Comparison of ENCODE assay signal across 22 cellular contexts in genomic region chr6:155165029-155165710, GRCh38.
DNase-seq lines count a peak whose midpoint lies in the region; ATAC-seq and TF ChIP-seq lines count a peak whose summit lies in the region.
"Had no signal": no experiment of that assay in that cellular context is flagged by ENCODE, and none has a peak within 500 bp of the region (broad histone marks: within the 10 kb centered on the region; RNA-seq: fewer than 3 reads in every experiment).

No MANE protein-coding gene starts in this region.

- H3K4me1 ChIP-seq in prostate gland (replicated peaks) = no peaks in the 10 kb centered on the region
- H3K4me1 ChIP-seq in breast epithelium = no peaks in the 10 kb centered on the region
- H3K4me1 ChIP-seq: Peyer's patch had no signal

- no peak for DNase-seq in natural killer cell treated with Interleukin-12 subunit alpha and Interleukin-12 subunit beta and Interleukin-15 and Interleukin-18, amount 100 ng/mL, for 72 hours (ENCODE audit: low spot score)
- DNase-seq in natural killer cell = no peak
- no peak for DNase-seq in activated T-helper 2 cell treated with anti-CD3 and anti-CD28 coated beads, Interferon-gamma antibody, Interleukin-2, Interleukin-4, amounts not matched to agents 10 μg/mL and 5 μg/mL and 100 μg/mL, durations not matched to agents 14 hours and 24 hours and 36 hours (ENCODE audit: low spot score)
- DNase-seq in prostate gland (ENCODE audit: low spot score) = no peak
- DNase-seq in EL = no peak
- DNase-seq in breast epithelium (ENCODE audit: low spot score in 2 of 2) = no peak
- DNase-seq in NCI-H774 (lab: John Stamatoyannopoulos, UW) = no peak
- DNase-seq: GOT3, KG1, NCI-H1105, NCI-H146, NCI-H2029, NCI-H226, NCI-H510A treated with DMSO at 0.1 percent for 48 hours, NCI-H82, Peyer's patch had no signal

- H3K9me3 ChIP-seq in prostate gland = no peaks in the 10 kb centered on the region
- H3K9me3 ChIP-seq in breast epithelium = no peaks in the 10 kb centered on the region
- H3K9me3 ChIP-seq: A549, Peyer's patch, SJSA1 had no signal

- H3K4me3 Mint-ChIP-seq in natural killer cell treated with Interleukin-12 subunit alpha and Interleukin-12 subunit beta and Interleukin-15 and Interleukin-18, amount 100 ng/mL, for 72 hours = peak overlapping the region; percentile 32
- H3K4me3 Mint-ChIP-seq in natural killer cell = no peak overlapping the region
- H3K4me3 Mint-ChIP-seq in activated T-helper 2 cell treated with anti-CD3 and anti-CD28 coated beads, Interferon-gamma antibody, Interleukin-2, Interleukin-4, amounts not matched to agents 10 μg/mL and 5 μg/mL and 100 μg/mL, durations not matched to agents 14 hours and 24 hours and 36 hours (ENCODE audit: low read depth) = no peak overlapping the region
- H3K4me3 Mint-ChIP-seq: B cell had no signal

- peaks cover 15 to 40% of the 10 kb centered on the region in 2 donors for H3K4me1 Mint-ChIP-seq in natural killer cell treated with Interleukin-12 subunit alpha and Interleukin-12 subunit beta and Interleukin-15 and Interleukin-18, amount 100 ng/mL, for 72 hours (ENCODE audit: low read depth in 2 of 2)
- no peaks in the 10 kb centered on the region for H3K4me1 Mint-ChIP-seq in natural killer cell
- H3K4me1 Mint-ChIP-seq in activated T-helper 2 cell treated with anti-CD3 and anti-CD28 coated beads, Interferon-gamma antibody, Interleukin-2, Interleukin-4, amounts not matched to agents 10 μg/mL and 5 μg/mL and 100 μg/mL, durations not matched to agents 14 hours and 24 hours and 36 hours (ENCODE audit: low read depth) = peaks cover 40% of the 10 kb centered on the region
- H3K4me1 Mint-ChIP-seq: CD14-positive monocyte had no signal

- no peaks in the 10 kb centered on the region for H3K9me3 Mint-ChIP-seq in natural killer cell treated with Interleukin-12 subunit alpha and Interleukin-12 subunit beta and Interleukin-15 and Interleukin-18, amount 100 ng/mL, for 72 hours
- H3K9me3 Mint-ChIP-seq in natural killer cell = no peaks in the 10 kb centered on the region
- peaks cover 17% of the 10 kb centered on the region for H3K9me3 Mint-ChIP-seq in activated T-helper 2 cell treated with anti-CD3 and anti-CD28 coated beads, Interferon-gamma antibody, Interleukin-2, Interleukin-4, amounts not matched to agents 10 μg/mL and 5 μg/mL and 100 μg/mL, durations not matched to agents 14 hours and 24 hours and 36 hours

- H3K27ac ChIP-seq in prostate gland (no peak overlapping the region), breast epithelium (no peak overlapping the region)
- H3K27ac ChIP-seq: A549, Peyer's patch, SJSA1 had no signal

- peaks cover 24% of the 10 kb centered on the region for H3K36me3 Mint-ChIP-seq in natural killer cell treated with Interleukin-12 subunit alpha and Interleukin-12 subunit beta and Interleukin-15 and Interleukin-18, amount 100 ng/mL, for 72 hours
- H3K36me3 Mint-ChIP-seq in natural killer cell = no peaks in the 10 kb centered on the region
- peaks cover 79% of the 10 kb centered on the region for H3K36me3 Mint-ChIP-seq in activated T-helper 2 cell treated with anti-CD3 and anti-CD28 coated beads, Interferon-gamma antibody, Interleukin-2, Interleukin-4, amounts not matched to agents 10 μg/mL and 5 μg/mL and 100 μg/mL, durations not matched to agents 14 hours and 24 hours and 36 hours (ENCODE audit: low read depth)
- H3K36me3 Mint-ChIP-seq: CD14-positive monocyte had no signal

- TF ChIP-seq POLR2A in prostate gland (IDR thresholded peaks at IDR 0.05) (no peak), breast epithelium (IDR thresholded peaks at IDR 0.05) (no peak)

- TF ChIP-seq CTCF in natural killer cell (IDR thresholded peaks at IDR 0.05) (no peak), prostate gland (IDR thresholded peaks at IDR 0.05) (no peak), breast epithelium (IDR thresholded peaks at IDR 0.05) (no peak)

- H3K27me3 ChIP-seq in prostate gland (replicated peaks; ENCODE audit: insufficient read depth) (no peaks in the 10 kb centered on the region), breast epithelium (no peaks in the 10 kb centered on the region)
- H3K27me3 ChIP-seq: Peyer's patch, SJSA1 had no signal

- peak overlapping the region; percentile 4 to 71 for H3K27ac Mint-ChIP-seq in natural killer cell treated with Interleukin-12 subunit alpha and Interleukin-12 subunit beta and Interleukin-15 and Interleukin-18, amount 100 ng/mL, for 72 hours
- H3K27ac Mint-ChIP-seq in natural killer cell = no peak overlapping the region
- peak overlapping the region; percentile 5 for H3K27ac Mint-ChIP-seq in activated T-helper 2 cell treated with anti-CD3 and anti-CD28 coated beads, Interferon-gamma antibody, Interleukin-2, Interleukin-4, amounts not matched to agents 10 μg/mL and 5 μg/mL and 100 μg/mL, durations not matched to agents 14 hours and 24 hours and 36 hours
- H3K27ac Mint-ChIP-seq: B cell, CD14-positive monocyte had no signal

- no peaks in the 10 kb centered on the region for H3K36me3 ChIP-seq in prostate gland
- no peaks in the 10 kb centered on the region for H3K36me3 ChIP-seq in breast epithelium

- no peak overlapping the region for H3K4me3 ChIP-seq in prostate gland
- H3K4me3 ChIP-seq in breast epithelium = no peak overlapping the region
- H3K4me3 ChIP-seq: A549, Peyer's patch, SJSA1 had no signal

- 91% methylated on average over 12 of the region's 12 CpGs for WGBS in prostate gland

- peaks cover 0 to 6% of the 10 kb centered on the region in 2 donors for H3K27me3 Mint-ChIP-seq in natural killer cell treated with Interleukin-12 subunit alpha and Interleukin-12 subunit beta and Interleukin-15 and Interleukin-18, amount 100 ng/mL, for 72 hours
- peaks cover 7 to 21% of the 10 kb centered on the region in 2 donors for H3K27me3 Mint-ChIP-seq in natural killer cell (ENCODE audit: low read depth in 2 of 2)
- no peaks in the 10 kb centered on the region for H3K27me3 Mint-ChIP-seq in activated T-helper 2 cell treated with anti-CD3 and anti-CD28 coated beads, Interferon-gamma antibody, Interleukin-2, Interleukin-4, amounts not matched to agents 10 μg/mL and 5 μg/mL and 100 μg/mL, durations not matched to agents 14 hours and 24 hours and 36 hours (ENCODE audit: low read depth)
- H3K27me3 Mint-ChIP-seq: B cell had no signal

- peak in 1 of 2 donors; percentile 33 for ATAC-seq in natural killer cell treated with Interleukin-12 subunit alpha and Interleukin-12 subunit beta and Interleukin-15 and Interleukin-18, amount 100 ng/mL, for 72 hours
- ATAC-seq in natural killer cell (no peak), HG02885 (IDR thresholded peaks at IDR 0.05; ENCODE audit: poor library complexity, unreplicated experiment) (peak; percentile 50)
- ATAC-seq: A549, HCT116 had no signal

- intact Hi-C loops in natural killer cell (cut with micrococcal nuclease) (no loop called here), prostate gland (cut with DNase I) (no loop called here), breast epithelium (cut with DNase I; ENCODE audit: low total_unique reads) (no loop called here)
- intact Hi-C loops in activated T-helper 2 cell treated with anti-CD3 and anti-CD28 coated beads, Interferon-gamma antibody, Interleukin-2, Interleukin-4, amounts not matched to agents 10 μg/mL and 5 μg/mL and 100 μg/mL, durations not matched to agents 14 hours and 24 hours and 36 hours (cut with micrococcal nuclease) = no loop called here

Comparison
In these comparisons a context has a peak if more than half of its experiments do, and no peak if none do; other contexts are left out.
1. H3K27ac Mint-ChIP-seq: peak in natural killer cell treated with Interleukin-12 subunit alpha and Interleukin-12 subunit beta and Interleukin-15 and Interleukin-18, amount 100 ng/mL, for 72 hours (2 of 2) and activated T-helper 2 cell treated with anti-CD3 and anti-CD28 coated beads, Interferon-gamma antibody, Interleukin-2, Interleukin-4, amounts not matched to agents 10 μg/mL and 5 μg/mL and 100 μg/mL, durations not matched to agents 14 hours and 24 hours and 36 hours (single experiment); none in natural killer cell (0 of 2).